ENCODE assay signal across 15 cellular contexts in genomic region chr2:176107731-176108181, GRCh38. TPM values are rescaled to one million over a fixed set of nuclear protein-coding genes. Genes with fewer than 3 reads are reported as not detected.
DNase-seq lines count a peak whose midpoint lies in the region; ATAC-seq and TF ChIP-seq lines count a peak whose summit lies in the region.
"Had no signal": no experiment of that assay in that cellular context is flagged by ENCODE, and none has a peak within 500 bp of the region (broad histone marks: within the 10 kb centered on the region; RNA-seq: fewer than 3 reads in every experiment).

No MANE protein-coding gene starts in this region.

- intact Hi-C loops in sigmoid colon (cut with DNase I), result no loop called here

- ATAC-seq in HG02763 (IDR thresholded peaks at IDR 0.05; ENCODE audit: unreplicated experiment), result no peak
- ATAC-seq: stimulated activated naive CD8-positive, alpha-beta T cell treated with anti-CD3 and anti-CD28 coated beads, Interleukin-15, Interleukin-2, amounts not matched to agents 100 U/mL and 50 U/mL, for 24 hours had no signal

- DNase-seq in NCI-H345 (lab: John Stamatoyannopoulos, UW) (peak; percentile 23), NCI-H345 treated with DMSO at 0.1 percent for 48 hours (lab: John Stamatoyannopoulos, UW; ENCODE audit: unreplicated experiment) (no peak), H7 (peak; percentile 76), epithelial cell of prostate (ENCODE audit: low read depth, low spot score) (no peak), sigmoid colon (peak; percentile 64)
- DNase-seq in activated naive CD4-positive, alpha-beta T cell treated with anti-CD3 and anti-CD28 coated beads, Interleukin-2, amount 50 U/mL, for 16 hours, result no peak
- no peak for DNase-seq in activated CD4-positive, alpha-beta T cell treated with anti-CD3 and anti-CD28 coated beads for 48 hours
- DNase-seq: activated CD4-positive, CD25-positive, alpha-beta regulatory T cell; activated naive CD4-positive, alpha-beta T cell treated with anti-CD3 and anti-CD28 coated beads, Interleukin-2, amount 10 ng/mL, durations not matched to agents 7 days and 5 days; Calu3; hypothalamus; stimulated activated naive CD8-positive, alpha-beta T cell treated with anti-CD3 and anti-CD28 coated beads, Interleukin-15, Interleukin-2, amounts not matched to agents 100 U/mL and 50 U/mL, for 24 hours had no signal

- no peak for TF ChIP-seq POLR2A in sigmoid colon (IDR thresholded peaks at IDR 0.05)

- H3K9me3 ChIP-seq in sigmoid colon, result no peaks in the 10 kb centered on the region
- H3K9me3 ChIP-seq: mucosa of descending colon had no signal

- H3K27me3 ChIP-seq in H7 (ENCODE audit: control insufficient read depth, insufficient read depth, low read length) (peaks cover 98% of the 10 kb centered on the region), sigmoid colon (peaks cover 0 to 76% (median 6%) of the 10 kb centered on the region in 3 donors)

- H3K4me3 ChIP-seq in H7 (ENCODE audit: insufficient read depth, low read depth, low read length), result no peak overlapping the region
- peak overlapping the region; percentile 51 to 65 (median 60) for H3K4me3 ChIP-seq in sigmoid colon
- H3K4me3 ChIP-seq: mucosa of descending colon had no signal

- no peak for TF ChIP-seq EP300 in sigmoid colon (IDR thresholded peaks at IDR 0.05)

- H3K27ac ChIP-seq in epithelial cell of prostate (peak overlapping the region; percentile 98), sigmoid colon (peak overlapping the region in 3 of 4 donors; percentile 92 to 96 (median 95))

- 3% methylated on average over 59 of the region's 59 CpGs for WGBS in sigmoid colon, 2 donors

- TF ChIP-seq CTCF in sigmoid colon (IDR thresholded peaks at IDR 0.05), result no peak

- H3K4me1 ChIP-seq in sigmoid colon, result peaks cover 0 to 74% (median 54%) of the 10 kb centered on the region in 4 donors

- no peaks in the 10 kb centered on the region for H3K36me3 ChIP-seq in H7 (replicated peaks; ENCODE audit: control insufficient read depth, insufficient read depth, low read length)
- H3K36me3 ChIP-seq in sigmoid colon, result peaks cover 0 to 18% (median 0%) of the 10 kb centered on the region in 4 donors

RNA-seq across cellular contexts. Expression of gene HOXD11, which starts 0.7 kb away (rescaled TPM):
- 0.22 TPM in 1 of 2 replicates, not detected in the other for total RNA-seq in H7 (2014; rRNA removed; shearing (Covaris generic))
- 10 to 100 TPM; 18.3 to 39.3 (median 24.9) TPM for total RNA-seq in sigmoid colon
- polyA plus RNA-seq in sigmoid colon, result 1 to 10 TPM in 2 of 3 donors, under 1 TPM in 1; 0.69 to 3.6 (median 2.1) TPM
- total RNA-seq: Calu3, osteocyte had no signal

RNA-seq across cellular contexts. Expression of gene HOXD12, which starts 8.2 kb away (rescaled TPM):
- total RNA-seq in H7 (2014; rRNA removed; shearing (Covaris generic)), result not detected in 2 replicates
- total RNA-seq in sigmoid colon, result 1 to 10 TPM in 3 of 4 donors, not detected in 1; 1.3 to 1.8 (median 1.7) TPM
- polyA plus RNA-seq in sigmoid colon, result under 1 TPM in 1 of 3 donors, not detected in 2; 0.15 TPM
- total RNA-seq: Calu3, mucosa of descending colon, osteocyte had no signal

RNA-seq across cellular contexts. Expression of gene HOXD10, which starts 8.8 kb away (rescaled TPM):
- 0.03 TPM in 1 of 2 replicates, not detected in the other for total RNA-seq in H7 (2014; rRNA removed; shearing (Covaris generic))
- 10 to 100 TPM; 10.7 to 46.0 (median 17.9) TPM for total RNA-seq in sigmoid colon
- polyA plus RNA-seq in sigmoid colon, result 1 to 10 TPM in 2 of 3 donors, under 1 TPM in 1; 0.23 to 2.4 (median 1.5) TPM
- total RNA-seq: Calu3, osteocyte had no signal

RNA-seq across cellular contexts. Expression of gene HOXD9, which starts 14.8 kb away (rescaled TPM):
- total RNA-seq in H7 (2014; rRNA removed; shearing (Covaris generic)), result 0.10 TPM in 1 of 2 replicates, not detected in the other
- 10 to 100 TPM; 10.6 to 27.1 (median 12.9) TPM for total RNA-seq in sigmoid colon
- 1 to 10 TPM in 2 of 3 donors, under 1 TPM in 1; 0.46 to 3.6 (median 1.8) TPM for polyA plus RNA-seq in sigmoid colon
- total RNA-seq: Calu3, osteocyte had no signal

RNA-seq across cellular contexts. Expression of gene HOXD13, which starts 15.2 kb away (rescaled TPM):
- 0.07 TPM in 1 of 2 replicates, not detected in the other for total RNA-seq in H7 (2014; rRNA removed; shearing (Covaris generic))
- total RNA-seq in sigmoid colon, result 10 to 100 TPM; 18.7 to 48.9 (median 34.1) TPM
- 1 to 10 TPM in 2 of 3 donors, not detected in 1; 2.3 to 2.4 TPM for polyA plus RNA-seq in sigmoid colon
- total RNA-seq: Calu3, osteocyte had no signal

Comparison
In these comparisons a context has a peak if more than half of its experiments do, and no peak if none do; other contexts are left out.
1. DNase-seq: peak in NCI-H345 (single experiment), H7 (single experiment) and sigmoid colon (single experiment); none in NCI-H345 treated with DMSO at 0.1 percent for 48 hours (single experiment), epithelial cell of prostate (single experiment), activated naive CD4-positive, alpha-beta T cell treated with anti-CD3 and anti-CD28 coated beads, Interleukin-2, amount 50 U/mL, for 16 hours (single experiment) and activated CD4-positive, alpha-beta T cell treated with anti-CD3 and anti-CD28 coated beads for 48 hours (single experiment).
2. RNA of gene HOXD11, which starts 0.7 kb away (total RNA-seq): 18.3 to 39.3 TPM in sigmoid colon; 0.22 TPM in H7; every median in the first group is over 10 times any median in the second.
3. RNA of gene HOXD10, which starts 8.8 kb away (total RNA-seq): 10.7 to 46.0 TPM in sigmoid colon; 0.03 TPM in H7; every median in the first group is over 10 times any median in the second.